Comparison of ENCODE assay signal across 22 cellular contexts in genomic region chr14:51293926-51294290, GRCh38. TPM values are rescaled to one million over a fixed set of nuclear protein-coding genes. Genes with fewer than 3 reads are reported as not detected.
DNase-seq lines count a peak whose midpoint lies in the region; ATAC-seq, FAIRE-seq and TF ChIP-seq lines count a peak whose summit lies in the region.
"Had no signal": no experiment of that assay in that cellular context is flagged by ENCODE, and none has a peak within 500 bp of the region (broad histone marks: within the 10 kb centered on the region; RNA-seq: fewer than 3 reads in every experiment).

No MANE protein-coding gene starts in this region.

- H3K9me3 ChIP-seq in SJSA1 (replicated peaks): no peaks in the 10 kb centered on the region
- H3K9me3 ChIP-seq in right cardiac atrium (ENCODE audit: control insufficient read depth, low read length): no peaks in the 10 kb centered on the region
- H3K9me3 ChIP-seq in spleen: no peaks in the 10 kb centered on the region
- no peaks in the 10 kb centered on the region for H3K9me3 ChIP-seq in gastrocnemius medialis
- H3K9me3 ChIP-seq in kidney (ENCODE audit: control insufficient read depth in 1 of 2, low read length in 2 of 2): no peaks in the 10 kb centered on the region
- H3K9me3 ChIP-seq: A549, tibial nerve had no signal

- ATAC-seq in right cardiac atrium (peak in 1 of 2 donors; percentile 21), gastrocnemius medialis (no peak), GM18858 (IDR thresholded peaks at IDR 0.05; ENCODE audit: unreplicated experiment) (no peak)
- ATAC-seq: A549; effector memory CD8-positive, alpha-beta T cell had no signal

- H3K27me3 ChIP-seq in ACC112 (ENCODE audit: insufficient read depth, low read length) (no peaks in the 10 kb centered on the region), SJSA1 (replicated peaks) (no peaks in the 10 kb centered on the region), right cardiac atrium (ENCODE audit: control insufficient read depth, insufficient read depth) (no peaks in the 10 kb centered on the region), spleen (replicated peaks in 1 of 7) (no peaks in the 10 kb centered on the region), gastrocnemius medialis (no peaks in the 10 kb centered on the region)
- H3K27me3 ChIP-seq: tibial nerve had no signal

- H2AFZ ChIP-seq in ACC112 (ENCODE audit: low read length, unreplicated experiment): no peak overlapping the region

- TF ChIP-seq POLR2A in spleen (IDR thresholded peaks at IDR 0.05) (no peak), gastrocnemius medialis (IDR thresholded peaks at IDR 0.05) (no peak)

- DNase-seq in SJSA1 (ENCODE audit: low read depth in 1 of 2, low spot score in 2 of 2) (no peak), right cardiac atrium (no peak), spleen (no peak), gastrocnemius medialis (no peak), NCI-H146 treated with DMSO at 0.1 percent for 48 hours (lab: John Stamatoyannopoulos, UW; ENCODE audit: unreplicated experiment) (no peak), kidney (no peak)
- DNase-seq: activated CD4-positive, alpha-beta T cell treated with anti-CD3 and anti-CD28 coated beads for 4 hours; activated CD8-positive, alpha-beta memory T cell treated with anti-CD3 and anti-CD28 coated beads for 24 hours; activated T-cell treated with anti-CD3 and anti-CD28 coated beads, Interleukin-2, amount 50 U/mL, for 24 hours; DMS79 treated with DMSO at 0.1 percent for 48 hours; effector memory CD8-positive, alpha-beta T cell; H7; NCI-H2029; stimulated activated CD4-positive, alpha-beta T cell treated with anti-CD3 and anti-CD28 coated beads, Interleukin-4, amount 100 ng/mL, for 4 hours; stimulated activated naive CD4-positive, alpha-beta T cell had no signal

- WGBS in right cardiac atrium: 73% methylated on average over 6 of the region's 6 CpGs
- 83 to 94% (median 86%) methylated on average over 6 of the region's 6 CpGs for WGBS in spleen, 5 donors

- FAIRE-seq in kidney (lab: Jason Lieb, UNC): no peak
- FAIRE-seq: A549, bronchial epithelial cell had no signal

- TF ChIP-seq CTCF in spleen (IDR thresholded peaks at IDR 0.05 in 8 of 11, conservative IDR thresholded peaks at IDR 0.05 in 3 of 11): no peak
- TF ChIP-seq CTCF in gastrocnemius medialis (IDR thresholded peaks at IDR 0.05 in 4 of 5, conservative IDR thresholded peaks at IDR 0.05 in 1 of 5): no peak
- TF ChIP-seq CTCF in kidney (IDR thresholded peaks at IDR 0.05; ENCODE audit: borderline replicate concordance, extremely low read depth, insufficient read depth): no peak

- H3K4me3 ChIP-seq in ACC112 (ENCODE audit: low read depth, low read length) (no peak overlapping the region), SJSA1 (no peak overlapping the region), right cardiac atrium (ENCODE audit: low read length) (no peak overlapping the region), spleen (no peak overlapping the region), gastrocnemius medialis (no peak overlapping the region), kidney (ENCODE audit: low read length in 2 of 2) (no peak overlapping the region)
- H3K4me3 ChIP-seq: A549, coronary artery, tibial nerve had no signal

- H3K4me1 ChIP-seq in ACC112 (ENCODE audit: control insufficient read depth, insufficient read depth, low read length, unreplicated experiment): peaks cover 15% of the 10 kb centered on the region
- H3K4me1 ChIP-seq in SJSA1 (replicated peaks): peaks cover 31% of the 10 kb centered on the region
- H3K4me1 ChIP-seq in right cardiac atrium (ENCODE audit: control insufficient read depth, insufficient read depth, low read length): no peaks in the 10 kb centered on the region
- H3K4me1 ChIP-seq in spleen: peaks cover 0 to 15% (median 6%) of the 10 kb centered on the region in 6 donors
- peaks cover 6 to 10% of the 10 kb centered on the region in 2 donors for H3K4me1 ChIP-seq in gastrocnemius medialis
- no peaks in the 10 kb centered on the region for H3K4me1 ChIP-seq in kidney (ENCODE audit: control insufficient read depth in 1 of 2, insufficient read depth in 1 of 2, low read depth in 1 of 2, low read length in 2 of 2)

- intact Hi-C loops in right cardiac atrium (cut with DNase I): no loop called here
- intact Hi-C loops in spleen (cut with DNase I; ENCODE audit: low total_unique reads): no loop called here
- intact Hi-C loops in gastrocnemius medialis (cut with DNase I; ENCODE audit: low total_unique reads): no loop called here
- intact Hi-C loops in kidney (cut with DNase I): no loop called here

- no peaks in the 10 kb centered on the region for H3K79me2 ChIP-seq in ACC112 (ENCODE audit: control insufficient read depth, insufficient read depth, low read length, unreplicated experiment)

- no peak overlapping the region for H3K9ac ChIP-seq in kidney (ENCODE audit: low read length in 2 of 2)

- H3K27ac ChIP-seq in ACC112 (ENCODE audit: low read depth, low read length) (peak overlapping the region; percentile 59; the same call in 1 of the 2 replicates), SJSA1 (peak overlapping the region; percentile 74; the same call in 1 of the 2 replicates), right cardiac atrium (ENCODE audit: low read length) (peak overlapping the region; percentile 37), spleen (peak overlapping the region in 6 of 8 donors; percentile 37 to 65 (median 58)), gastrocnemius medialis (no peak overlapping the region), kidney (ENCODE audit: low read depth in 2 of 2, low read length in 2 of 2) (no peak overlapping the region)
- H3K27ac ChIP-seq: A549, RWPE1 had no signal

- H3K36me3 ChIP-seq in ACC112 (ENCODE audit: insufficient read depth, low read length): no peaks in the 10 kb centered on the region
- no peaks in the 10 kb centered on the region for H3K36me3 ChIP-seq in SJSA1
- no peaks in the 10 kb centered on the region for H3K36me3 ChIP-seq in spleen
- no peaks in the 10 kb centered on the region for H3K36me3 ChIP-seq in gastrocnemius medialis
- no peaks in the 10 kb centered on the region for H3K36me3 ChIP-seq in kidney (ENCODE audit: control insufficient read depth in 1 of 2, insufficient read depth in 2 of 2, low read length in 2 of 2)
- H3K36me3 ChIP-seq: tibial nerve had no signal

- in situ Hi-C loops in gastrocnemius medialis (cut with MboI; ENCODE audit: low sequenced_read_pairs in 4 of 4): loop anchor here in 3 of 4 donors (25.0 kb wide), 1 partner anchor 693 kb away; the partner anchor contains the start of gene RTRAF (in 3 of the 3)

RNA-seq across cellular contexts. Expression of gene TMX1, which starts 53.9 kb away (rescaled TPM):
- 55.3 and 87.6 TPM in 2 replicates for total RNA-seq in SJSA1 (2014; rRNA removed; shearing (Covaris generic))
- 10 to 100 TPM in 2 of 4 donors, 1 to 10 TPM in 2; 9.0 to 12.5 (median 10.2) TPM for total RNA-seq in right cardiac atrium
- 4.3 TPM for polyA plus RNA-seq in right cardiac atrium
- total RNA-seq in spleen: 10 to 100 TPM; 33.7 to 41.3 (median 39.0) TPM
- 1 to 10 TPM; 6.1 to 9.8 (median 9.6) TPM for polyA plus RNA-seq in spleen
- 10 to 100 TPM; 13.5 to 17.3 (median 15.7) TPM for total RNA-seq in gastrocnemius medialis
- total RNA-seq in kidney: 31.6 TPM
- 12.3 TPM for polyA plus RNA-seq in kidney (ENCODE audit: insufficient read depth, low read depth, low replicate concordance)

Comparison
In these comparisons a context has a peak if more than half of its experiments do, and no peak if none do; other contexts are left out.
1. H3K27ac ChIP-seq: peak in ACC112 (single experiment), SJSA1 (single experiment), right cardiac atrium (single experiment) and spleen (6 of 8); none in gastrocnemius medialis (0 of 4) and kidney (0 of 2).